ENCODE assay signal across 23 cellular contexts in the genomic region with DNA sequence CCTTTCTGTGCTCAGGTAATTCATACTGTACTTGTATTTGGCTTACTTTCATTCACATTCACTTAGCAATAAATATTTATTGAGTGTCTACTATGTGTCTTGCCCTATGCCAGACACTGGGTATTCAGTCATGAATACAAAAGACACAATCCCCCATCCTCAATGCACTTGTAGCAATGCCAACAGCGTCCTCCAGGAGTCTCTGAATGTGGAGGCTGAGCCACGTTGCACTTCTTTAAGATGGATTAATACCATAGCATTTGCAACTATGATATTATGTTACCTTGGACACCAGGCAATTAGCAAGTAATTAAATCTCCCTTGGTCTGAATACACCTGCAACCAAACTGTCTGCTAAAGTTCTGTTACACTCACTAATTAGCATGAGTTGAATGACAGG. TPM values are rescaled to one million over a fixed set of nuclear protein-coding genes. Genes with fewer than 3 reads are reported as not detected.
DNase-seq lines count a peak whose midpoint lies in the region; ATAC-seq, FAIRE-seq and TF ChIP-seq lines count a peak whose summit lies in the region.
"Had no signal": no experiment of that assay in that cellular context is flagged by ENCODE, and none has a peak within 500 bp of the region (broad histone marks: within the 10 kb centered on the region; RNA-seq: fewer than 3 reads in every experiment).

No MANE protein-coding gene starts in this region.

- H3K4me3 Mint-ChIP-seq in progenitor cell of endocrine pancreas (ENCODE audit: low read depth) = no peak overlapping the region
- H3K4me3 Mint-ChIP-seq: activated CD4-positive, alpha-beta T cell treated with anti-CD3 and anti-CD28 coated beads, Interleukin-2, amount 10 ng/mL, durations not matched to agents 7 days and 5 days; natural killer cell; stimulated activated naive CD8-positive, alpha-beta T cell treated with anti-CD3 and anti-CD28 coated beads, Interleukin-15, Interleukin-2, amounts not matched to agents 100 ng/mL and 50 ng/mL, for 24 hours had no signal

- H3K4me1 Mint-ChIP-seq in progenitor cell of endocrine pancreas (ENCODE audit: low read depth) = no peaks in the 10 kb centered on the region
- H3K4me1 Mint-ChIP-seq: activated CD4-positive, alpha-beta T cell treated with anti-CD3 and anti-CD28 coated beads, Interleukin-2, amount 10 ng/mL, durations not matched to agents 7 days and 5 days; natural killer cell had no signal

- H3K27ac ChIP-seq in substantia nigra (ENCODE audit: low read depth, low read length, poor library complexity, severe bottlenecking) = no peak overlapping the region
- H3K27ac ChIP-seq: BLaER1, breast epithelium, RWPE1, skin epidermis had no signal

- H3K27me3 Mint-ChIP-seq in progenitor cell of endocrine pancreas = peaks cover 11% of the 10 kb centered on the region

- TF ChIP-seq CTCF in progenitor cell of endocrine pancreas (IDR thresholded peaks at IDR 0.05; ENCODE audit: unreplicated experiment) = peak; percentile 26

- DNase-seq in NCI-H1105 treated with DMSO at 0.1 percent for 48 hours (lab: John Stamatoyannopoulos, UW) = peak; percentile 47
- DNase-seq in NCI-H1105 (lab: John Stamatoyannopoulos, UW) = no peak
- no peak for DNase-seq in HTR-8/SVneo (ENCODE audit: insufficient read length, low spot score)
- DNase-seq in RKO (ENCODE audit: low spot score) = peak; percentile 7
- no peak for DNase-seq in progenitor cell of endocrine pancreas (ENCODE audit: low spot score, unreplicated experiment)
- no peak for DNase-seq in substantia nigra (lab: John Stamatoyannopoulos, UW)
- DNase-seq in Kasumi-1 (lab: John Stamatoyannopoulos, UW) = no peak
- DNase-seq: activated CD4-positive, alpha-beta T cell treated with anti-CD3 and anti-CD28 coated beads, Interleukin-2, amount 10 ng/mL, durations not matched to agents 7 days and 5 days; activated CD8-positive, alpha-beta memory T cell treated with anti-CD3 and anti-CD28 coated beads, Interleukin-2, amount 50 U/mL, for 4 hours; activated effector memory CD4-positive, alpha-beta T cell treated with Interleukin-2 at 50 U/mL for 16 hours; foreskin melanocyte; mesenchymal stem cell; natural killer cell; stimulated activated CD4-positive, alpha-beta T cell treated with anti-CD3 and anti-CD28 coated beads, Interleukin-2, amount 100 ng/mL, for 48 hours; SW 1271 had no signal

- ATAC-seq in esophagus mucosa = no peak
- ATAC-seq: natural killer cell had no signal

- peak; percentile 95 for FAIRE-seq in HTR-8/SVneo (lab: Jason Lieb, UNC)

- no peaks in the 10 kb centered on the region for H3K36me3 Mint-ChIP-seq in progenitor cell of endocrine pancreas (ENCODE audit: insufficient read depth)
- H3K36me3 Mint-ChIP-seq: natural killer cell had no signal

- no peak overlapping the region for H3K27ac Mint-ChIP-seq in progenitor cell of endocrine pancreas
- H3K27ac Mint-ChIP-seq: activated CD4-positive, alpha-beta T cell treated with anti-CD3 and anti-CD28 coated beads, Interleukin-2, amount 10 ng/mL, durations not matched to agents 7 days and 5 days; natural killer cell; stimulated activated naive CD8-positive, alpha-beta T cell treated with anti-CD3 and anti-CD28 coated beads, Interleukin-15, Interleukin-2, amounts not matched to agents 100 ng/mL and 50 ng/mL, for 24 hours had no signal

- H3K9me3 Mint-ChIP-seq in progenitor cell of endocrine pancreas (ENCODE audit: low read depth) = no peaks in the 10 kb centered on the region
- H3K9me3 Mint-ChIP-seq: activated CD4-positive, alpha-beta T cell treated with anti-CD3 and anti-CD28 coated beads, Interleukin-2, amount 10 ng/mL, durations not matched to agents 7 days and 5 days; natural killer cell; stimulated activated naive CD8-positive, alpha-beta T cell treated with anti-CD3 and anti-CD28 coated beads, Interleukin-15, Interleukin-2, amounts not matched to agents 100 ng/mL and 50 ng/mL, for 24 hours had no signal

RNA-seq across cellular contexts. Expression of gene OTX2, which starts 58.8 kb away (rescaled TPM):
- total RNA-seq in progenitor cell of endocrine pancreas = 0.27 TPM in 1 of 2 replicates, not detected in the other
- total RNA-seq in esophagus mucosa = not detected
- total RNA-seq: A172; activated CD4-positive, alpha-beta T cell treated with anti-CD3 and anti-CD28 coated beads, Interleukin-2, amount 10 ng/mL, durations not matched to agents 7 days and 5 days; breast epithelium; natural killer cell; posterior vena cava had no signal

Comparison
In these comparisons a context has a peak if more than half of its experiments do, and no peak if none do; other contexts are left out.
1. DNase-seq: peak in NCI-H1105 treated with DMSO at 0.1 percent for 48 hours (single experiment) and RKO (single experiment); none in NCI-H1105 (single experiment), HTR-8/SVneo (single experiment), progenitor cell of endocrine pancreas (single experiment), substantia nigra (0 of 49) and Kasumi-1 (0 of 2).